1 cellular context compared by ENCODE assay signal in genomic region chr10:72320676-72321247, GRCh38.
TF ChIP-seq lines count a peak whose summit lies in the region.

No MANE protein-coding gene starts in this region.

TF ChIP-seq in A549, 52 proteins besides CTCF, POLR2A, EP300 and RAD21 (continued from another document):
- TF ChIP-seq BCL3 (IDR thresholded peaks at IDR 0.05): peak; percentile 26; the same call in 1 of the 3 replicates
- TF ChIP-seq MAFK (IDR thresholded peaks at IDR 0.05; ENCODE audit: partially characterized antibody): peak; percentile 87
- TF ChIP-seq CHD2 (IDR thresholded peaks at IDR 0.05; ENCODE audit: low read length, partially characterized antibody): no peak
- TF ChIP-seq, protein P1, sequence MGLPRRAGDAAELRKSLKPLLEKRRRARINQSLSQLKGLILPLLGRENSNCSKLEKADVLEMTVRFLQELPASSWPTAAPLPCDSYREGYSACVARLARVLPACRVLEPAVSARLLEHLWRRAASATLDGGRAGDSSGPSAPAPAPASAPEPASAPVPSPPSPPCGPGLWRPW (IDR thresholded peaks at IDR 0.05): no peak
- no peak for TF ChIP-seq ZFP36 (IDR thresholded peaks at IDR 0.05; ENCODE audit: borderline replicate concordance, partially characterized antibody)
- no peak for TF ChIP-seq BHLHE40 (IDR thresholded peaks at IDR 0.05; ENCODE audit: low read depth, low read length)
- TF ChIP-seq MYC (IDR thresholded peaks at IDR 0.05; ENCODE audit: borderline replicate concordance, low read length): peak; percentile 67; the same call in 1 of the 2 replicates
- peak; percentile 85 to 87 for TF ChIP-seq CEBPB (IDR thresholded peaks at IDR 0.05)
- no peak for TF ChIP-seq USF2 (IDR thresholded peaks at IDR 0.05)
- TF ChIP-seq NFE2L2 (conservative IDR thresholded peaks at IDR 0.05; ENCODE audit: low read length): no peak
- TF ChIP-seq SMC3 (IDR thresholded peaks at IDR 0.05): peak; percentile 45; the same call in 2 of the 3 replicates
- TF ChIP-seq CHD4 (IDR thresholded peaks at IDR 0.05; ENCODE audit: borderline replicate concordance): no peak
- TF ChIP-seq, protein P2, sequence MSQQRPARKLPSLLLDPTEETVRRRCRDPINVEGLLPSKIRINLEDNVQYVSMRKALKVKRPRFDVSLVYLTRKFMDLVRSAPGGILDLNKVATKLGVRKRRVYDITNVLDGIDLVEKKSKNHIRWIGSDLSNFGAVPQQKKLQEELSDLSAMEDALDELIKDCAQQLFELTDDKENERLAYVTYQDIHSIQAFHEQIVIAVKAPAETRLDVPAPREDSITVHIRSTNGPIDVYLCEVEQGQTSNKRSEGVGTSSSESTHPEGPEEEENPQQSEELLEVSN (IDR thresholded peaks at IDR 0.05; ENCODE audit: borderline replicate concordance, low read depth): peak; percentile 48; the same call in 1 of the 2 replicates
- 0 out of 2 replicates have a peak, but pooled peaks have one; percentile 56 for TF ChIP-seq HOXB13 (CRISPR knock-in tag; IDR thresholded peaks at IDR 0.05; ENCODE audit: low read depth)
- TF ChIP-seq CBX8 (IDR thresholded peaks at IDR 0.05): no peak
- peak; percentile 83; the same call in 1 of the 2 replicates for TF ChIP-seq MAX (IDR thresholded peaks at IDR 0.05)
- no peak for TF ChIP-seq HOXB5 (CRISPR knock-in tag; IDR thresholded peaks at IDR 0.05)
- peak; percentile 85 for TF ChIP-seq JUNB (IDR thresholded peaks at IDR 0.05)
- peak; percentile 54; the same call in 1 of the 2 replicates for TF ChIP-seq GATA3 (IDR thresholded peaks at IDR 0.05; ENCODE audit: borderline replicate concordance)
- TF ChIP-seq RARB (CRISPR knock-in tag; IDR thresholded peaks at IDR 0.05): no peak
- no peak for TF ChIP-seq REST (IDR thresholded peaks at IDR 0.05)
- TF ChIP-seq RNF2 (IDR thresholded peaks at IDR 0.05; ENCODE audit: borderline replicate concordance, low read depth): no peak
- TF ChIP-seq KDM5A (IDR thresholded peaks at IDR 0.05): no peak
- TF ChIP-seq POLR2AphosphoS2 (conservative IDR thresholded peaks at IDR 0.05; ENCODE audit: low read length): no peak
- no peak for TF ChIP-seq ELK1 (IDR thresholded peaks at IDR 0.05; ENCODE audit: low read depth, low read length)
- TF ChIP-seq, protein P3, sequence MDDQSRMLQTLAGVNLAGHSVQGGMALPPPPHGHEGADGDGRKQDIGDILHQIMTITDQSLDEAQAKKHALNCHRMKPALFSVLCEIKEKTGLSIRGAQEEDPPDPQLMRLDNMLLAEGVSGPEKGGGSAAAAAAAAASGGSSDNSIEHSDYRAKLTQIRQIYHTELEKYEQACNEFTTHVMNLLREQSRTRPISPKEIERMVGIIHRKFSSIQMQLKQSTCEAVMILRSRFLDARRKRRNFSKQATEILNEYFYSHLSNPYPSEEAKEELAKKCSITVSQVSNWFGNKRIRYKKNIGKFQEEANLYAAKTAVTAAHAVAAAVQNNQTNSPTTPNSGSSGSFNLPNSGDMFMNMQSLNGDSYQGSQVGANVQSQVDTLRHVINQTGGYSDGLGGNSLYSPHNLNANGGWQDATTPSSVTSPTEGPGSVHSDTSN (IDR thresholded peaks at IDR 0.05): 0 out of 2 replicates have a peak, but pooled peaks have one; percentile 27
- TF ChIP-seq HDAC2 (IDR thresholded peaks at IDR 0.05): no peak
- no peak for TF ChIP-seq FOSB (CRISPR knock-in tag; IDR thresholded peaks at IDR 0.05)
- TF ChIP-seq, protein P4, sequence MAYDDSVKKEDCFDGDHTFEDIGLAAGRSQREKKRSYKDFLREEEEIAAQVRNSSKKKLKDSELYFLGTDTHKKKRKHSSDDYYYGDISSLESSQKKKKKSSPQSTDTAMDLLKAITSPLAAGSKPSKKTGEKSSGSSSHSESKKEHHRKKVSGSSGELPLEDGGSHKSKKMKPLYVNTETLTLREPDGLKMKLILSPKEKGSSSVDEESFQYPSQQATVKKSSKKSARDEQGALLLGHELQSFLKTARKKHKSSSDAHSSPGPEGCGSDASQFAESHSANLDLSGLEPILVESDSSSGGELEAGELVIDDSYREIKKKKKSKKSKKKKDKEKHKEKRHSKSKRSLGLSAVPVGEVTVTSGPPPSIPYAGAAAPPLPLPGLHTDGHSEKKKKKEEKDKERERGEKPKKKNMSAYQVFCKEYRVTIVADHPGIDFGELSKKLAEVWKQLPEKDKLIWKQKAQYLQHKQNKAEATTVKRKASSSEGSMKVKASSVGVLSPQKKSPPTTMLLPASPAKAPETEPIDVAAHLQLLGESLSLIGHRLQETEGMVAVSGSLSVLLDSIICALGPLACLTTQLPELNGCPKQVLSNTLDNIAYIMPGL (CRISPR knock-in tag; IDR thresholded peaks at IDR 0.05; ENCODE audit: borderline replicate concordance): no peak
- TF ChIP-seq NR3C1 (IDR thresholded peaks at IDR 0.05): no peak
- no peak for TF ChIP-seq TP53 (CRISPR knock-in tag; IDR thresholded peaks at IDR 0.05)
- TF ChIP-seq RCOR1 (IDR thresholded peaks at IDR 0.05; ENCODE audit: low read depth, low read length): no peak
- no peak for TF ChIP-seq HOXA7 (CRISPR knock-in tag; IDR thresholded peaks at IDR 0.05)
- TF ChIP-seq FOSL2 (IDR thresholded peaks at IDR 0.05): peak; percentile 85
- peak; percentile 97 for TF ChIP-seq FOSL2 (CRISPR knock-in tag; IDR thresholded peaks at IDR 0.05)
- TF ChIP-seq NPAS2 (CRISPR knock-in tag; IDR thresholded peaks at IDR 0.05; ENCODE audit: borderline replicate concordance): no peak
- TF ChIP-seq ZNF302 (CRISPR knock-in tag; IDR thresholded peaks at IDR 0.05): no peak
TF ChIP-seq in A549: peak in this region for 18.
